Comparison of ENCODE assay signal across 35 cellular contexts in genomic region chr5:176153741-176154140, GRCh38.
DNase-seq lines count a peak whose midpoint lies in the region; ATAC-seq and TF ChIP-seq lines count a peak whose summit lies in the region.
"Had no signal": no experiment of that assay in that cellular context is flagged by ENCODE, and none has a peak within 500 bp of the region (broad histone marks: within the 10 kb centered on the region; RNA-seq: fewer than 3 reads in every experiment).

No MANE protein-coding gene starts in this region.

- in situ Hi-C loops in KBM-7 (cut with MboI; ENCODE audit: low pct_unique_long_range_greater_than_20kb, low sequenced_read_pairs), result no loop called here

- no peak overlapping the region for H3K9ac ChIP-seq in SK-N-SH
- H3K9ac ChIP-seq: KMS-11 had no signal

- H3K36me3 ChIP-seq in SK-N-SH (replicated peaks in 1 of 2; ENCODE audit: control insufficient read depth in 1 of 2, insufficient read depth in 2 of 2, low read length in 1 of 2) (no peaks in the 10 kb centered on the region), esophagus muscularis mucosa (no peaks in the 10 kb centered on the region)
- H3K36me3 ChIP-seq: cardiac muscle cell, gastrocnemius medialis, lower lobe of right lung, vagina had no signal

- no peaks in the 10 kb centered on the region for H3K9me3 Mint-ChIP-seq in nephron progenitor cell
- H3K9me3 Mint-ChIP-seq: activated CD8-positive, alpha-beta T cell treated with anti-CD3 and anti-CD28 coated beads for 36 hours; activated naive CD4-positive, alpha-beta T cell treated with anti-CD3 and anti-CD28 coated beads, Interleukin-2, amount 50 U/mL, for 72 hours; effector memory CD8-positive, alpha-beta T cell; H9; T-helper 2 cell treated with Interferon-gamma antibody and Interleukin-4, amounts not matched to agents 5 μg/mL and 100 μg/mL, for 36 hours had no signal

- peak overlapping the region; percentile 22 for H3K27ac Mint-ChIP-seq in nephron progenitor cell
- H3K27ac Mint-ChIP-seq: activated CD4-positive, alpha-beta T cell treated with anti-CD3 and anti-CD28 coated beads for 36 hours; activated CD8-positive, alpha-beta T cell treated with anti-CD3 and anti-CD28 coated beads for 36 hours; activated naive CD4-positive, alpha-beta T cell treated with anti-CD3 and anti-CD28 coated beads, Interleukin-2, amount 50 U/mL, for 72 hours; effector memory CD8-positive, alpha-beta T cell; H9; T-helper 2 cell treated with Interferon-gamma antibody and Interleukin-4, amounts not matched to agents 5 μg/mL and 100 μg/mL, for 36 hours had no signal

- no peaks in the 10 kb centered on the region for H4K20me1 ChIP-seq in SK-N-SH (ENCODE audit: insufficient read depth)

- H3K36me3 Mint-ChIP-seq in nephron progenitor cell (ENCODE audit: low read depth), result no peaks in the 10 kb centered on the region
- H3K36me3 Mint-ChIP-seq: activated naive CD4-positive, alpha-beta T cell treated with anti-CD3 and anti-CD28 coated beads, Interleukin-2, amount 50 U/mL, for 72 hours; CD4-positive, CD25-positive, alpha-beta regulatory T cell; naive thymus-derived CD8-positive, alpha-beta T cell had no signal

- H3K9me3 ChIP-seq in SK-N-SH (no peaks in the 10 kb centered on the region), esophagus muscularis mucosa (no peaks in the 10 kb centered on the region)
- H3K9me3 ChIP-seq: gastrocnemius medialis, lower lobe of right lung, vagina had no signal

- POLR2A ChIA-PET in SK-N-SH (lab: Yijun Ruan, JAX), result no interaction called here

- no peak for TF ChIP-seq POLR2A in esophagus muscularis mucosa (IDR thresholded peaks at IDR 0.05; ENCODE audit: low read depth)

- no peak overlapping the region for H3K4me3 Mint-ChIP-seq in nephron progenitor cell
- H3K4me3 Mint-ChIP-seq: activated CD4-positive, alpha-beta T cell treated with anti-CD3 and anti-CD28 coated beads for 36 hours; activated CD8-positive, alpha-beta T cell treated with anti-CD3 and anti-CD28 coated beads for 36 hours; CD4-positive, CD25-positive, alpha-beta regulatory T cell; effector memory CD8-positive, alpha-beta T cell; H9; naive thymus-derived CD8-positive, alpha-beta T cell; T-helper 2 cell treated with Interferon-gamma antibody and Interleukin-4, amounts not matched to agents 5 μg/mL and 100 μg/mL, for 36 hours had no signal

- H3K27me3 ChIP-seq in SK-N-SH (ENCODE audit: insufficient read depth) (no peaks in the 10 kb centered on the region), esophagus muscularis mucosa (peaks cover 0 to 3% (median 0%) of the 10 kb centered on the region in 4 donors)
- H3K27me3 ChIP-seq: cardiac muscle cell, vagina had no signal

- H3K27me3 Mint-ChIP-seq in nephron progenitor cell (ENCODE audit: low read depth, poor library complexity), result peaks cover 4% of the 10 kb centered on the region

- no peak for TF ChIP-seq RAD21 in SK-N-SH (IDR thresholded peaks at IDR 0.05; ENCODE audit: low read length)

- H3K4me1 Mint-ChIP-seq in nephron progenitor cell, result peaks cover 48% of the 10 kb centered on the region
- H3K4me1 Mint-ChIP-seq: activated CD4-positive, alpha-beta T cell treated with anti-CD3 and anti-CD28 coated beads for 36 hours; CD4-positive, CD25-positive, alpha-beta regulatory T cell; naive thymus-derived CD8-positive, alpha-beta T cell had no signal

- peak overlapping the region; percentile 23; the same call in 1 of the 2 replicates for H3K4me2 ChIP-seq in SK-N-SH
- H3K4me2 ChIP-seq: KMS-11, PC-9 had no signal

- CTCF ChIA-PET in SK-N-SH (lab: Yijun Ruan, JAX), result interaction anchor here (1.1 to 1.5 kb wide), 2 partner anchors 9 to 81 kb away, joined by 3 to 5 read pairs; no protein-coding TSS in a partner anchor

- H3K79me2 ChIP-seq in SK-N-SH (ENCODE audit: insufficient read depth), result no peaks in the 10 kb centered on the region

- intact Hi-C loops in esophagus muscularis mucosa (cut with DNase I), result no loop called here

- H3K9me2 ChIP-seq in SK-N-SH, result no peaks in the 10 kb centered on the region

- TF ChIP-seq CTCF in SK-N-SH (IDR thresholded peaks at IDR 0.05) (no peak), esophagus muscularis mucosa (IDR thresholded peaks at IDR 0.05) (no peak), nephron progenitor cell (IDR thresholded peaks at IDR 0.05) (no peak), GM20000 (IDR thresholded peaks at IDR 0.05; ENCODE audit: extremely low read depth, missing control alignments) (no peak)

- H3F3A ChIP-seq in SK-N-SH (replicated peaks; ENCODE audit: insufficient read depth), result no peaks in the 10 kb centered on the region

- ATAC-seq in GM21786 (IDR thresholded peaks at IDR 0.05; ENCODE audit: unreplicated experiment), result no peak
- ATAC-seq: activated CD4-positive, alpha-beta T cell treated with anti-CD3 and anti-CD28 coated beads for 36 hours; activated CD8-positive, alpha-beta T cell treated with anti-CD3 and anti-CD28 coated beads for 36 hours; activated naive CD4-positive, alpha-beta T cell treated with anti-CD3 and anti-CD28 coated beads, Interleukin-2, amount 50 U/mL, for 72 hours; effector memory CD8-positive, alpha-beta T cell; gastrocnemius medialis; lower lobe of right lung; naive thymus-derived CD8-positive, alpha-beta T cell; Right ventricle myocardium inferior; stimulated activated naive CD8-positive, alpha-beta T cell treated with anti-CD3 and anti-CD28 coated beads, Interleukin-15, Interleukin-2, amounts not matched to agents 100 U/mL and 50 U/mL, for 24 hours had no signal

- H3K27ac ChIP-seq in SK-N-SH (ENCODE audit: low read depth in 2 of 2, low read length in 1 of 2) (peak overlapping the region in 1 of 2 experiments; percentile 74; a peak in 2 of 4 replicates), esophagus muscularis mucosa (replicated peaks in 1 of 4) (no peak overlapping the region)
- H3K27ac ChIP-seq: cardiac muscle cell, coronary artery, gastrocnemius medialis, KMS-11, lower lobe of right lung, PC-9, skin epidermis, vagina, VCaP had no signal

- DNase-seq in AG20443 (ENCODE audit: low spot score) (peak; percentile 63), SK-N-SH (peak; percentile 65), esophagus muscularis mucosa (ENCODE audit: extremely low spot score) (peak; percentile 77), nephron progenitor cell (no peak), GM20000 (ENCODE audit: low spot score) (no peak), DMS53 (lab: John Stamatoyannopoulos, UW) (no peak), KBM-7 (no peak)
- DNase-seq: activated CD4-positive, alpha-beta T cell treated with anti-CD3 and anti-CD28 coated beads for 36 hours; activated CD8-positive, alpha-beta T cell treated with anti-CD3 and anti-CD28 coated beads for 36 hours; AML-193; Calu3; CD4-positive, CD25-positive, alpha-beta regulatory T cell; effector memory CD8-positive, alpha-beta T cell; erythroblast; gastrocnemius medialis; H9; kidney glomerular epithelial cell; lower lobe of right lung; MM.1S; naive thymus-derived CD8-positive, alpha-beta T cell; NCI-H2029; NCI-H524 treated with DMSO at 0.1 percent for 48 hours; PC-9; stimulated activated CD4-positive, alpha-beta T cell treated with anti-CD3 and anti-CD28 coated beads, Interleukin-2, amount 100 ng/mL, for 24 hours; stimulated activated naive CD8-positive, alpha-beta T cell treated with anti-CD3 and anti-CD28 coated beads, Interleukin-15, Interleukin-2, amounts not matched to agents 100 U/mL and 50 U/mL, for 24 hours had no signal

- WGBS in SK-N-SH (ENCODE audit: low lambda C conversion rate), result 53% methylated on average over 10 of the region's 10 CpGs
- 54% methylated on average over 10 of the region's 10 CpGs for WGBS in esophagus muscularis mucosa

- H3K4me3 ChIP-seq in SK-N-SH (ENCODE audit: low read depth in 2 of 2, low read length in 1 of 2), result no peak overlapping the region
- no peak overlapping the region for H3K4me3 ChIP-seq in esophagus muscularis mucosa
- H3K4me3 ChIP-seq: cardiac muscle cell, coronary artery, gastrocnemius medialis, lower lobe of right lung, PC-9, skin epidermis, vagina had no signal

- no peak overlapping the region for H2AFZ ChIP-seq in SK-N-SH (ENCODE audit: low read depth)
- H2AFZ ChIP-seq: PC-9 had no signal

- TF ChIP-seq EP300 in SK-N-SH (IDR thresholded peaks at IDR 0.05; ENCODE audit: borderline replicate concordance in 1 of 2, low read depth in 1 of 2, low read length in 1 of 2) (0 out of 4 replicates have a peak, but pooled peaks of 1 of the 2 experiments have one; percentile 18), esophagus muscularis mucosa (IDR thresholded peaks at IDR 0.05) (no peak)

- peaks cover 7 to 31% of the 10 kb centered on the region in 2 experiments; a peak in 2 of 4 replicates for H3K4me1 ChIP-seq in SK-N-SH (ENCODE audit: control insufficient read depth in 1 of 2, insufficient read depth in 2 of 2, low read depth in 1 of 2, low read length in 1 of 2)
- H3K4me1 ChIP-seq in esophagus muscularis mucosa, result no peaks in the 10 kb centered on the region
- H3K4me1 ChIP-seq: gastrocnemius medialis, lower lobe of right lung, vagina had no signal

TF ChIP-seq in SK-N-SH, 30 proteins besides CTCF, POLR2A, EP300 and RAD21 (continues in another document):
- TF ChIP-seq NFIC (IDR thresholded peaks at IDR 0.05; ENCODE audit: borderline replicate concordance) (0 out of 2 replicates have a peak, but pooled peaks have one; percentile 11), EZH2phosphoT487 (IDR thresholded peaks at IDR 0.05; ENCODE audit: borderline replicate concordance, low read depth) (no peak), MEF2A (IDR thresholded peaks at IDR 0.05; ENCODE audit: borderline replicate concordance, low read depth) (no peak), IRF3 (IDR thresholded peaks at IDR 0.05; ENCODE audit: low read depth, low read length) (no peak), TCF12 (IDR thresholded peaks at IDR 0.05) (0 out of 2 replicates have a peak, but pooled peaks have one; percentile 21), GATA2 (CRISPR knock-in tag; IDR thresholded peaks at IDR 0.05) (peak; percentile 46; the same call in 1 of the 2 replicates)

Comparison
In these comparisons a context has a peak if more than half of its experiments do, and no peak if none do; other contexts are left out.
1. DNase-seq: peak in AG20443 (single experiment), SK-N-SH (single experiment) and esophagus muscularis mucosa (single experiment); none in nephron progenitor cell (single experiment), GM20000 (single experiment), DMS53 (single experiment) and KBM-7 (single experiment).